24 cellular contexts compared by ENCODE assay signal in the genomic region with DNA sequence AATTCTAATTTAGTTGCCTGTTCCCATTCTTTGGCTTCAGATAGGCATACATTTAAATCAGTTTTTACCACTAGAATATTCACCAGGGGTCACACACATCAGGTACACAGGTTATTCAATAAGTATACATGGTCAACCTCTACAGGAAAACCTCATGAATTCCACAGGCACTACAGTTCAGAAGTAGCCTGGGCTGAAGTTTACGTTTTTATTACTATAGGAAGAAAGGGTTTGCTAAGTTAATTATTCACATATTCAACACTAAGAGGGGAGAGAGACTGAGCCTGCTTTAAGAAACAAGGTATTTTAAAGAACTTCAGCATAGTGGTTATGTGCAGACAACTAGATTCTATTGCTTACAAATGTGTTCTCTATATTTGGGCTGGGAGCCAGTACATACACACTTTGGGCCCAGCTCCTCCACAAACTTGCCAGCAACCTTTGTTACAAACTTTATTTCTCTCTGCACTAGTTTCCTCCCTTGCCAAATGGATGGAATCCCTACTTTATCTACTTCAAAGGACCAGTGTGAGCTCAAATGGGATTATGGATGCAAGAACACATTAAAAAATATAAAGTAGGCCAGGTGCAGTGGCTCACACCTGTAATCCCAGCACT. TPM values are rescaled to one million over a fixed set of nuclear protein-coding genes. Genes with fewer than 3 reads are reported as not detected.
DNase-seq lines count a peak whose midpoint lies in the region; ATAC-seq, FAIRE-seq and TF ChIP-seq lines count a peak whose summit lies in the region.
"Had no signal": no experiment of that assay in that cellular context is flagged by ENCODE, and none has a peak within 500 bp of the region (broad histone marks: within the 10 kb centered on the region; RNA-seq: fewer than 3 reads in every experiment).

No MANE protein-coding gene starts in this region.

- no peak overlapping the region for H3K4me3 Mint-ChIP-seq in central memory CD8-positive, alpha-beta T cell
- peak overlapping the region in 8 of 10 donors; percentile 27 to 66 (median 39) for H3K4me3 Mint-ChIP-seq in naive thymus-derived CD8-positive, alpha-beta T cell

- intact Hi-C loops in right lobe of liver (cut with DNase I), result no loop called here
- intact Hi-C loops in HepG2 (cut with micrococcal nuclease; ENCODE audit: unreplicated experiment), result no loop called here
- intact Hi-C loops in transverse colon (cut with DNase I; ENCODE audit: low total_unique reads), result no loop called here

- ATAC-seq in right lobe of liver, result peak; percentile 66 to 77 (median 74)
- ATAC-seq in HepG2, result no peak
- ATAC-seq in central memory CD8-positive, alpha-beta T cell (replicated peaks; ENCODE audit: extremely low read depth, poor library complexity, severe bottlenecking), result no peak
- ATAC-seq in naive thymus-derived CD8-positive, alpha-beta T cell, result no peak

- CTCF ChIA-PET in HepG2 (lab: Yijun Ruan, JAX; ENCODE audit: low intra/inter-chr PET ratio, low total read pairs), result no interaction called here

- H3K9me3 ChIP-seq in right lobe of liver, result no peaks in the 10 kb centered on the region
- no peaks in the 10 kb centered on the region for H3K9me3 ChIP-seq in HepG2 (ENCODE audit: low read length)
- H3K9me3 ChIP-seq in transverse colon, result no peaks in the 10 kb centered on the region
- H3K9me3 ChIP-seq: testis had no signal

- FAIRE-seq in HepG2 (lab: Jason Lieb, UNC), result no peak
- FAIRE-seq: astrocyte, endometrium, RCC 7860 had no signal

- TF ChIP-seq POLR2A in right lobe of liver (IDR thresholded peaks at IDR 0.05) (no peak), HepG2 (IDR thresholded peaks at IDR 0.05; ENCODE audit: insufficient read depth in 1 of 2, low read depth in 2 of 2, low read length in 2 of 2) (no peak), transverse colon (IDR thresholded peaks at IDR 0.05) (no peak)

- H3K27me3 ChIP-seq in right lobe of liver (no peaks in the 10 kb centered on the region), HepG2 (ENCODE audit: control insufficient read depth in 1 of 2, insufficient read depth in 2 of 2, low read length in 2 of 2) (no peaks in the 10 kb centered on the region), transverse colon (no peaks in the 10 kb centered on the region)
- H3K27me3 ChIP-seq: testis had no signal

- no peak for DNase-seq in right lobe of liver
- DNase-seq in HepG2 (ENCODE audit: low spot score), result no peak
- no peak for DNase-seq in central memory CD8-positive, alpha-beta T cell (ENCODE audit: low spot score in 2 of 2)
- no peak for DNase-seq in naive thymus-derived CD8-positive, alpha-beta T cell
- no peak for DNase-seq in transverse colon
- no peak for DNase-seq in activated CD4-positive, CD25-positive, alpha-beta regulatory T cell treated with anti-CD3 and anti-CD28 coated beads, Interleukin-2, amount 50 U/mL, for 72 hours
- DNase-seq in kidney glomerular epithelial cell (lab: John Stamatoyannopoulos, UW), result no peak
- no peak for DNase-seq in Kasumi-1 (lab: John Stamatoyannopoulos, UW)
- DNase-seq: activated CD4-positive, alpha-beta T cell treated with anti-CD3 and anti-CD28 coated beads for 1 hour; activated gamma-delta T cell treated with Interleukin-2 at 50 U/mL for 16 hours; DND-41; HCEC 1CT; head of caudate nucleus; IMR-90; NCI-H187 treated with DMSO at 0.1 percent for 48 hours; NCI-H446 treated with DMSO at 0.1 percent for 48 hours; NK-92 treated with Interleukin-12 subunit alpha and Interleukin-12 subunit beta, amount 100 ng/mL, for 24 hours; posterior cingulate gyrus; stimulated activated CD4-positive, alpha-beta T cell treated with anti-CD3 and anti-CD28 coated beads, Interleukin-4, amount 100 ng/mL, for 4 hours; T-helper 9 cell; testis had no signal

- BruUV-seq in HepG2 (replicated peaks; lab: Mats Ljungman, UMichigan), result no TSS peak

- no peak for TF ChIP-seq RAD21 in HepG2 (CRISPR knock-in tag; IDR thresholded peaks at IDR 0.05)

- no peak overlapping the region for H3K4me3 ChIP-seq in right lobe of liver
- H3K4me3 ChIP-seq in HepG2 (replicated peaks in 1 of 3; ENCODE audit: insufficient read depth in 1 of 3, low read depth in 2 of 3, low read length in 3 of 3), result no peak overlapping the region
- peak overlapping the region in 1 of 4 donors; percentile 1 for H3K4me3 ChIP-seq in transverse colon
- H3K4me3 ChIP-seq: testis had no signal

- H4K20me1 ChIP-seq in HepG2 (ENCODE audit: insufficient read depth, low read length), result no peaks in the 10 kb centered on the region

- POLR2A ChIA-PET in HepG2 (lab: Yijun Ruan, JAX), result interaction anchor here (1.7 kb wide), 1 partner anchor 10 kb away, joined by 7 read pairs; no protein-coding TSS in a partner anchor
- POLR2A ChIA-PET in naive thymus-derived CD8-positive, alpha-beta T cell (lab: Charles Lee), result interaction anchor here (0.7 to 9.2 kb wide), 2 partner anchors 9 to 36 kb away, joined by 3 to 85 read pairs; no protein-coding TSS in a partner anchor

- peak overlapping the region; percentile 85 for H3K27ac Mint-ChIP-seq in central memory CD8-positive, alpha-beta T cell (ENCODE audit: low read depth)
- peak overlapping the region; percentile 49 to 86 (median 78) for H3K27ac Mint-ChIP-seq in naive thymus-derived CD8-positive, alpha-beta T cell

- peaks cover 2% of the 10 kb centered on the region for H3K79me2 ChIP-seq in HepG2 (ENCODE audit: insufficient read depth, low read length)

- TF ChIP-seq EP300 in HepG2 (IDR thresholded peaks at IDR 0.05; ENCODE audit: low read depth in 2 of 2, low read length in 2 of 2), result no peak
- no peak for TF ChIP-seq EP300 in HepG2 (CRISPR knock-in tag; IDR thresholded peaks at IDR 0.05; ENCODE audit: borderline replicate concordance)
- no peak for TF ChIP-seq EP300 in transverse colon (IDR thresholded peaks at IDR 0.05; ENCODE audit: low read depth)

- TF ChIP-seq CTCF in right lobe of liver (IDR thresholded peaks at IDR 0.05) (no peak), HepG2 (CRISPR knock-in tag; IDR thresholded peaks at IDR 0.05) (no peak), transverse colon (IDR thresholded peaks at IDR 0.05) (no peak)

- H3K36me3 Mint-ChIP-seq in central memory CD8-positive, alpha-beta T cell (ENCODE audit: insufficient read depth), result peaks cover 56% of the 10 kb centered on the region
- peaks cover 0 to 84% (median 9%) of the 10 kb centered on the region in 3 donors for H3K36me3 Mint-ChIP-seq in naive thymus-derived CD8-positive, alpha-beta T cell

- WGBS in right lobe of liver (ENCODE audit: insufficient coverage, low coverage, low lambda C conversion rate, missing lambda C conversion rate), result 23% methylated on average over 1 of the region's 1 CpG
- 83% methylated on average over 1 of the region's 1 CpG for WGBS in HepG2 (ENCODE audit: low lambda C conversion rate)
- WGBS in transverse colon (ENCODE audit: low coverage in 1 of 2), 2 donors, result 24 to 25% methylated on average over 1 of the region's 1 CpG

- H3K9ac ChIP-seq in HepG2 (ENCODE audit: insufficient read depth, low read depth, low read length), result no peak overlapping the region

- H3K4me1 Mint-ChIP-seq in central memory CD8-positive, alpha-beta T cell, result peaks cover 41% of the 10 kb centered on the region
- H3K4me1 Mint-ChIP-seq in naive thymus-derived CD8-positive, alpha-beta T cell, result peaks cover 24 to 77% (median 62%) of the 10 kb centered on the region in 4 donors

- H3K27me3 Mint-ChIP-seq in central memory CD8-positive, alpha-beta T cell, result no peaks in the 10 kb centered on the region
- H3K27me3 Mint-ChIP-seq in naive thymus-derived CD8-positive, alpha-beta T cell, result no peaks in the 10 kb centered on the region

- no peak overlapping the region for H3K4me2 ChIP-seq in HepG2 (ENCODE audit: low read depth, low read length)

- no peak overlapping the region for H3K27ac ChIP-seq in right lobe of liver
- H3K27ac ChIP-seq in HepG2 (ENCODE audit: extremely low read length, insufficient read depth, low read length), result no peak overlapping the region
- peak overlapping the region; percentile 0 to 58 (median 51) for H3K27ac ChIP-seq in transverse colon
- H3K27ac ChIP-seq: testis had no signal

- peaks cover 0 to 19% (median 8%) of the 10 kb centered on the region in 4 donors for H3K4me1 ChIP-seq in right lobe of liver
- H3K4me1 ChIP-seq in HepG2 (ENCODE audit: insufficient read depth, low read length), result no peaks in the 10 kb centered on the region
- H3K4me1 ChIP-seq in transverse colon, result peaks cover 27 to 83% (median 50%) of the 10 kb centered on the region in 4 donors

- H2AFZ ChIP-seq in HepG2 (ENCODE audit: low read length), result no peak overlapping the region

- H3K9me3 Mint-ChIP-seq in central memory CD8-positive, alpha-beta T cell, result no peaks in the 10 kb centered on the region
- H3K9me3 Mint-ChIP-seq in naive thymus-derived CD8-positive, alpha-beta T cell, result no peaks in the 10 kb centered on the region

- in situ Hi-C loops in HepG2 (cut with HindIII; ENCODE audit: extremely low pct_ligation_motif_present, low pct_unique_long_range_greater_than_20kb), result no loop called here
- in situ Hi-C loops in transverse colon (cut with MboI; ENCODE audit: low pct_ligation_motif_present in 1 of 4, low pct_unique_long_range_greater_than_20kb in 1 of 4, low sequenced_read_pairs in 3 of 4), result no loop called here

- H3K36me3 ChIP-seq in right lobe of liver, result peaks cover 0 to 61% (median 15%) of the 10 kb centered on the region in 4 donors
- peaks cover 31 to 65% of the 10 kb centered on the region in 2 experiments for H3K36me3 ChIP-seq in HepG2 (replicated peaks in 1 of 2; ENCODE audit: control insufficient read depth in 1 of 2, insufficient read depth in 2 of 2, low read length in 2 of 2)
- peaks cover 0 to 57% (median 16%) of the 10 kb centered on the region in 4 donors for H3K36me3 ChIP-seq in transverse colon

RNA-seq across cellular contexts. Expression of a gene that starts 31.8 kb away (rescaled TPM):
- total RNA-seq in right lobe of liver (10 to 100 TPM in 1 of 6 experiments, 1 to 10 TPM in 5; 2.2 to 13.0 (median 3.7) TPM), HepG2 (2016; rRNA removed; fragmentation: Illumina TruSeq; extraction: Trizol) (1.0 and 4.1 TPM in 2 replicates), transverse colon (10 to 100 TPM in 3 of 4 donors, 1 to 10 TPM in 1; 7.4 to 29.9 (median 14.5) TPM)
- 0.40 and 0.44 TPM in 2 replicates for total RNA-seq in HepG2 (2016; cell fraction: cytosol; rRNA removed; fragmentation: Illumina TruSeq; extraction: Trizol; ENCODE audit: low read depth)
- total RNA-seq in HepG2 (2016; cell fraction: insoluble cytoplasmic fraction; rRNA removed; fragmentation: Illumina TruSeq; extraction: Trizol), result 0.56 and 5.0 TPM in 2 replicates
- total RNA-seq in HepG2 (2016; cell fraction: membrane; rRNA removed; fragmentation: Illumina TruSeq; extraction: Trizol), result 0.83 and 0.93 TPM in 2 replicates
- 9.0 and 13.2 TPM in 2 replicates for total RNA-seq in HepG2 (2016; cell fraction: nucleus; rRNA removed; fragmentation: Illumina TruSeq; extraction: Trizol)
- 12.6 and 12.8 TPM in 2 replicates for polyA plus RNA-seq in HepG2 (2011; rRNA removed)
- polyA plus RNA-seq in HepG2 (2011; cell fraction: cytosol; rRNA removed), result 2.0 and 3.4 TPM in 2 replicates
- 74.1 and 107 TPM in 2 replicates for polyA plus RNA-seq in HepG2 (2011; cell fraction: nucleus; rRNA removed)
- polyA plus RNA-seq in HepG2 (2012), result 6.4 and 9.6 TPM in 2 replicates
- 0.65 and 0.94 TPM in 2 replicates for polyA plus RNA-seq in HepG2 (2016; cell fraction: cytosol; fragmentation: Illumina TruSeq; extraction: Trizol; ENCODE audit: low read depth)
- polyA plus RNA-seq in HepG2 (2016; cell fraction: insoluble cytoplasmic fraction; fragmentation: Illumina TruSeq; extraction: Trizol; ENCODE audit: low read depth), result 0.89 and 1.3 TPM in 2 replicates
- 1.1 and 1.4 TPM in 2 replicates for polyA plus RNA-seq in HepG2 (2016; cell fraction: membrane; fragmentation: Illumina TruSeq; extraction: Trizol; ENCODE audit: low read depth)
- 40.3 and 43.0 TPM in 2 replicates for polyA plus RNA-seq in HepG2 (2016; cell fraction: nucleus; fragmentation: Illumina TruSeq; extraction: Trizol; ENCODE audit: insufficient read depth, low read depth)
- polyA minus RNA-seq in HepG2 (2011; rRNA and poly(A)+ RNA removed; ENCODE audit: low replicate concordance), result 13.0 and 17.5 TPM in 2 replicates
- polyA minus RNA-seq in HepG2 (2011; cell fraction: cytosol; rRNA and poly(A)+ RNA removed), result 1.2 and 1.4 TPM in 2 replicates
- polyA minus RNA-seq in HepG2 (2011; cell fraction: nucleus; rRNA and poly(A)+ RNA removed), result 18.8 and 20.0 TPM in 2 replicates
- total RNA-seq in naive thymus-derived CD8-positive, alpha-beta T cell, result 10 to 100 TPM; 15.1 to 19.6 TPM
- 10 to 100 TPM in 1 of 3 donors, 1 to 10 TPM in 2; 7.4 to 15.8 (median 8.6) TPM for polyA plus RNA-seq in naive thymus-derived CD8-positive, alpha-beta T cell

RNA-seq across cellular contexts. Expression of a gene that starts 49.8 kb away (rescaled TPM):
- total RNA-seq in right lobe of liver (10 to 100 TPM; 47.3 to 62.5 (median 54.5) TPM), HepG2 (2016; rRNA removed; fragmentation: Illumina TruSeq; extraction: Trizol) (60.2 and 67.7 TPM in 2 replicates), transverse colon (100 to 1,000 TPM; 323 to 520 (median 419) TPM)
- 5.2 and 6.6 TPM in 2 replicates for total RNA-seq in HepG2 (2016; cell fraction: cytosol; rRNA removed; fragmentation: Illumina TruSeq; extraction: Trizol; ENCODE audit: low read depth)
- total RNA-seq in HepG2 (2016; cell fraction: insoluble cytoplasmic fraction; rRNA removed; fragmentation: Illumina TruSeq; extraction: Trizol), result 55.8 and 59.6 TPM in 2 replicates
- total RNA-seq in HepG2 (2016; cell fraction: membrane; rRNA removed; fragmentation: Illumina TruSeq; extraction: Trizol), result 16.9 and 17.1 TPM in 2 replicates
- total RNA-seq in HepG2 (2016; cell fraction: nucleus; rRNA removed; fragmentation: Illumina TruSeq; extraction: Trizol), result 51.9 and 58.7 TPM in 2 replicates
- polyA plus RNA-seq in HepG2 (2011; rRNA removed), result 57.3 and 65.8 TPM in 2 replicates
- polyA plus RNA-seq in HepG2 (2011; cell fraction: cytosol; rRNA removed), result 23.8 and 38.7 TPM in 2 replicates
- polyA plus RNA-seq in HepG2 (2011; cell fraction: nucleus; rRNA removed), result 197 and 254 TPM in 2 replicates
- polyA plus RNA-seq in HepG2 (2012), result 47.1 and 54.6 TPM in 2 replicates
- polyA plus RNA-seq in HepG2 (2016; cell fraction: cytosol; fragmentation: Illumina TruSeq; extraction: Trizol; ENCODE audit: low read depth), result 2.2 and 2.8 TPM in 2 replicates
- polyA plus RNA-seq in HepG2 (2016; cell fraction: insoluble cytoplasmic fraction; fragmentation: Illumina TruSeq; extraction: Trizol; ENCODE audit: low read depth), result 26.9 and 40.2 TPM in 2 replicates
- 4.8 and 6.1 TPM in 2 replicates for polyA plus RNA-seq in HepG2 (2016; cell fraction: membrane; fragmentation: Illumina TruSeq; extraction: Trizol; ENCODE audit: low read depth)
- 97.1 and 105 TPM in 2 replicates for polyA plus RNA-seq in HepG2 (2016; cell fraction: nucleus; fragmentation: Illumina TruSeq; extraction: Trizol; ENCODE audit: insufficient read depth, low read depth)
- polyA minus RNA-seq in HepG2 (2011; rRNA and poly(A)+ RNA removed; ENCODE audit: low replicate concordance), result 229 and 402 TPM in 2 replicates
- polyA minus RNA-seq in HepG2 (2011; cell fraction: cytosol; rRNA and poly(A)+ RNA removed), result 45.5 and 48.0 TPM in 2 replicates
- 93.7 and 98.8 TPM in 2 replicates for polyA minus RNA-seq in HepG2 (2011; cell fraction: nucleus; rRNA and poly(A)+ RNA removed)
- 100 to 1,000 TPM; 436 to 442 TPM for total RNA-seq in naive thymus-derived CD8-positive, alpha-beta T cell
- 100 to 1,000 TPM in 1 of 3 donors, 10 to 100 TPM in 2; 12.0 to 119 (median 30.6) TPM for polyA plus RNA-seq in naive thymus-derived CD8-positive, alpha-beta T cell

RNA-seq across cellular contexts. Expression of a gene that starts 50.1 kb away (rescaled TPM):
- total RNA-seq in right lobe of liver (1 to 10 TPM; 3.3 to 9.0 (median 6.1) TPM), HepG2 (2016; rRNA removed; fragmentation: Illumina TruSeq; extraction: Trizol) (6.0 and 6.4 TPM in 2 replicates), transverse colon (10 to 100 TPM in 1 of 4 donors, 1 to 10 TPM in 3; 5.1 to 77.4 (median 6.7) TPM)
- 5.0 and 9.1 TPM in 2 replicates for total RNA-seq in HepG2 (2016; cell fraction: cytosol; rRNA removed; fragmentation: Illumina TruSeq; extraction: Trizol; ENCODE audit: low read depth)
- 5.4 and 7.4 TPM in 2 replicates for total RNA-seq in HepG2 (2016; cell fraction: insoluble cytoplasmic fraction; rRNA removed; fragmentation: Illumina TruSeq; extraction: Trizol)
- 11.2 and 16.0 TPM in 2 replicates for total RNA-seq in HepG2 (2016; cell fraction: membrane; rRNA removed; fragmentation: Illumina TruSeq; extraction: Trizol)
- total RNA-seq in HepG2 (2016; cell fraction: nucleus; rRNA removed; fragmentation: Illumina TruSeq; extraction: Trizol), result 1.8 TPM in 2 replicates
- 3.4 and 5.3 TPM in 2 replicates for polyA plus RNA-seq in HepG2 (2011; rRNA removed)
- 4.4 and 18.0 TPM in 2 replicates for polyA plus RNA-seq in HepG2 (2011; cell fraction: cytosol; rRNA removed)
- 3.6 and 3.9 TPM in 2 replicates for polyA plus RNA-seq in HepG2 (2011; cell fraction: nucleus; rRNA removed)
- 2.3 and 4.8 TPM in 2 replicates for polyA plus RNA-seq in HepG2 (2012)
- 11.7 and 14.5 TPM in 2 replicates for polyA plus RNA-seq in HepG2 (2016; cell fraction: cytosol; fragmentation: Illumina TruSeq; extraction: Trizol; ENCODE audit: low read depth)
- 6.4 and 8.4 TPM in 2 replicates for polyA plus RNA-seq in HepG2 (2016; cell fraction: insoluble cytoplasmic fraction; fragmentation: Illumina TruSeq; extraction: Trizol; ENCODE audit: low read depth)
- polyA plus RNA-seq in HepG2 (2016; cell fraction: membrane; fragmentation: Illumina TruSeq; extraction: Trizol; ENCODE audit: low read depth), result 8.9 and 11.6 TPM in 2 replicates
- polyA plus RNA-seq in HepG2 (2016; cell fraction: nucleus; fragmentation: Illumina TruSeq; extraction: Trizol; ENCODE audit: insufficient read depth, low read depth), result 6.2 and 7.2 TPM in 2 replicates
- 3.6 and 14.5 TPM in 2 replicates for polyA minus RNA-seq in HepG2 (2011; rRNA and poly(A)+ RNA removed; ENCODE audit: low replicate concordance)
- 1.5 and 4.6 TPM in 2 replicates for polyA minus RNA-seq in HepG2 (2011; cell fraction: cytosol; rRNA and poly(A)+ RNA removed)
- polyA minus RNA-seq in HepG2 (2011; cell fraction: nucleus; rRNA and poly(A)+ RNA removed), result 1.3 and 1.6 TPM in 2 replicates
- total RNA-seq in naive thymus-derived CD8-positive, alpha-beta T cell, result 1 to 10 TPM; 5.0 to 6.6 TPM
- polyA plus RNA-seq in naive thymus-derived CD8-positive, alpha-beta T cell, result 1 to 10 TPM; 1.5 to 3.1 (median 2.5) TPM

Comparison
In these comparisons a context has a peak if more than half of its experiments do, and no peak if none do; other contexts are left out.
1. ATAC-seq: peak in right lobe of liver (4 of 4); none in HepG2 (single experiment), central memory CD8-positive, alpha-beta T cell (single experiment) and naive thymus-derived CD8-positive, alpha-beta T cell (0 of 2).
2. H3K27ac ChIP-seq: peak in transverse colon (4 of 4); none in right lobe of liver (0 of 3) and HepG2 (single experiment).